ENCODE assay signal across 20 cellular contexts in the genomic region with DNA sequence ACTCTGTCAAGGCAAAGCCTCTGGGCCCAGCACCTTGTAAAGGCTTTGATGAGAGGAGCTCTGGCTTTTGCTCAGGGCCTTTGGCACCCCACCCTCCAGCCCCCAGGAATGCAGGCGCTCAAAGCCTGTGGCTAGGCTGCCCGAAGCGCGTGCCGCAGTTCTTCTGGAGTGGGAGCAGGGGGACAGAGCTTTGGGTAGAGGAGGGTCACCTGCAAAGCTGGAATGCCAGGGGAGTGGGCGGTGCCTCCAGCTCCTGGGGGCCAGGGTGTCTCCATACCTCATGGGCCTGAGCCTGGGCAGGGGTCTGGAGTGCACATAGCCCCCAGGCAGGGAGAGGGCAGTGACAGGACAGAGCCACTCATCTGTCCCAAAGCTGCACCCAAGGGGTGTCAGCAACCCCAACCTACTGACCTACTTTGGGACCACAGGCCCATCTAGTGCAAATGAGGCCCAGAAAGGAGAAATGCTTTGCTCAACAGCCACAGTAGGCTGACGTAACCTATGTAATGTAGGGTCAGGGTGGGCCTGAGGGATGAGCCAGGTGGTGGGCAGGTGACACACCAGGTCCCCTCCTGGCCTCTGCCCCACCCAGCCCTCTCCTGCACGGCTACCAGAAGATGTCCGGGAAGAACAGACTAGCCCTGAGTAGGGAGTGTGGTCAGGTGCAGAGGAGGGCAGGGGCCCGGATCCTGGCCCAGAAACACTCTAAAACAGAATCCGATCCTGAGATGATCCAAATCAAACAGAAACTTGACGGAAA. TPM values are rescaled to one million over a fixed set of nuclear protein-coding genes. Genes with fewer than 3 reads are reported as not detected.
A peak's percentile ranks its signal among the peaks of the same experiment; 100 is the strongest.
DNase-seq lines count a peak whose midpoint lies in the region; ATAC-seq, FAIRE-seq and TF ChIP-seq lines count a peak whose summit lies in the region.
"Had no signal": no experiment of that assay in that cellular context is flagged by ENCODE, and none has a peak within 500 bp of the region (broad histone marks: within the 10 kb centered on the region; RNA-seq: fewer than 3 reads in every experiment).

No MANE protein-coding gene starts in this region.

- H3K9me3 ChIP-seq in endothelial cell of umbilical vein (replicated peaks; ENCODE audit: control insufficient read depth, insufficient read depth, low read length) (no peaks in the 10 kb centered on the region), stomach (no peaks in the 10 kb centered on the region)
- H3K9me3 ChIP-seq: heart left ventricle, vagina had no signal

- peak; percentile 60 for DNase-seq in activated effector memory CD4-positive, alpha-beta T cell treated with anti-CD3 and anti-CD28 coated beads, Interleukin-2, amount 50 U/mL, for 16 hours
- DNase-seq in activated effector memory CD4-positive, alpha-beta T cell treated with Interleukin-2 at 50 U/mL for 16 hours = no peak
- DNase-seq in RWPE1 (ENCODE audit: low spot score) (no peak), endothelial cell of umbilical vein (ENCODE audit: low read depth, low spot score) (no peak), stomach (peak; percentile 23), NCI-H748 treated with DMSO at 0.1 percent for 48 hours (lab: John Stamatoyannopoulos, UW) (no peak), NCI-H1092 treated with DMSO at 0.1 percent for 48 hours (lab: John Stamatoyannopoulos, UW) (no peak)
- DNase-seq: ACHN; activated CD4-positive, alpha-beta T cell treated with anti-CD3 and anti-CD28 coated beads for 1 hour; CD8-positive, alpha-beta memory T cell; effector memory CD4-positive, alpha-beta T cell; heart left ventricle; Kasumi-1; NCI-H146; right cardiac atrium; SHP77 had no signal

- no peaks in the 10 kb centered on the region for H3K9me1 ChIP-seq in endothelial cell of umbilical vein (replicated peaks; ENCODE audit: control insufficient read depth, extremely low read depth, insufficient read depth, low read length)

- H2AFZ ChIP-seq in endothelial cell of umbilical vein (ENCODE audit: low read depth, low read length) = no peak overlapping the region

- no peaks in the 10 kb centered on the region for H4K20me1 ChIP-seq in endothelial cell of umbilical vein (replicated peaks; ENCODE audit: control insufficient read depth, extremely low read depth, insufficient read depth, low read length)

- TF ChIP-seq CTCF in RWPE1 (conservative IDR thresholded peaks at IDR 0.05; ENCODE audit: low read depth) (no peak), endothelial cell of umbilical vein (IDR thresholded peaks at IDR 0.05; ENCODE audit: extremely low read depth in 1 of 2, insufficient read depth in 1 of 2, low read depth in 1 of 2, low read length in 2 of 2) (no peak), stomach (IDR thresholded peaks at IDR 0.05) (no peak)

- 81 to 93% (median 85%) methylated on average over 12 of the region's 12 CpGs for WGBS in stomach, 5 donors

- H3K27me3 ChIP-seq in endothelial cell of umbilical vein (ENCODE audit: control insufficient read depth in 2 of 2, insufficient read depth in 2 of 2, low read length in 2 of 2) = no peaks in the 10 kb centered on the region
- no peaks in the 10 kb centered on the region for H3K27me3 ChIP-seq in stomach
- H3K27me3 ChIP-seq: cardiac muscle cell, heart left ventricle, vagina had no signal

- H3K36me3 ChIP-seq in endothelial cell of umbilical vein (ENCODE audit: control insufficient read depth in 2 of 2, extremely low read depth in 1 of 2, insufficient read depth in 2 of 2, low read length in 2 of 2) = no peaks in the 10 kb centered on the region
- peaks cover 0 to 7% (median 0%) of the 10 kb centered on the region in 4 donors for H3K36me3 ChIP-seq in stomach
- H3K36me3 ChIP-seq: cardiac muscle cell, heart left ventricle, vagina had no signal

- POLR2A ChIA-PET in RWPE1 (lab: Yijun Ruan, JAX; ENCODE audit: low non-redundant PET) (no interaction called here), endothelial cell of umbilical vein (lab: Charles Lee) (no interaction called here)

- peaks cover 6% of the 10 kb centered on the region for H3K79me2 ChIP-seq in endothelial cell of umbilical vein (ENCODE audit: control insufficient read depth, insufficient read depth, low read length)

- no peak for FAIRE-seq in endothelial cell of umbilical vein (lab: Jason Lieb, UNC)
- FAIRE-seq: keratinocyte had no signal

- intact Hi-C loops in endothelial cell of umbilical vein (cut with micrococcal nuclease) (no loop called here), stomach (cut with DNase I; ENCODE audit: low total_unique reads) (no loop called here)

- dilution Hi-C loops in endothelial cell of umbilical vein (cut with MboI; ENCODE audit: extremely low pct_ligation_motif_present, low sequenced_read_pairs) = no loop called here

- peak overlapping the region; percentile 69 for H3K27ac ChIP-seq in RWPE1
- no peak overlapping the region for H3K27ac ChIP-seq in endothelial cell of umbilical vein (ENCODE audit: insufficient read depth, low read depth, low read length)
- peak overlapping the region in 1 of 5 donors; percentile 84 for H3K27ac ChIP-seq in stomach
- H3K27ac ChIP-seq: cardiac muscle cell had no signal

- H3K4me1 ChIP-seq in endothelial cell of umbilical vein (ENCODE audit: control insufficient read depth, extremely low read depth, insufficient read depth, low read length) (peaks cover 15% of the 10 kb centered on the region), stomach (peaks cover 32 to 53% (median 40%) of the 10 kb centered on the region in 4 donors)

- H3K4me2 ChIP-seq in endothelial cell of umbilical vein (ENCODE audit: insufficient read depth, low read length) = no peak overlapping the region

- BruUV-seq in endothelial cell of umbilical vein (replicated peaks; lab: Mats Ljungman, UMichigan) = TSS peak; percentile 20

- H3K9ac ChIP-seq in endothelial cell of umbilical vein (replicated peaks; ENCODE audit: extremely low read depth, insufficient read depth, low read length) = no peak overlapping the region

- CTCF ChIA-PET in RWPE1 (lab: Yijun Ruan, JAX) (no interaction called here), endothelial cell of umbilical vein (lab: Charles Lee) (interaction anchor here (0.9 kb wide), 1 partner anchor 12 kb away, joined by 7 read pairs; no protein-coding TSS in a partner anchor)

- no peak for TF ChIP-seq EP300 in stomach (IDR thresholded peaks at IDR 0.05)

- H3K4me3 ChIP-seq in endothelial cell of umbilical vein (replicated peaks in 1 of 3; ENCODE audit: insufficient read depth in 1 of 3, low read depth in 1 of 3, low read length in 3 of 3) (no peak overlapping the region), stomach (peak overlapping the region in 1 of 4 donors; percentile 1)
- H3K4me3 ChIP-seq: cardiac muscle cell, heart left ventricle, vagina had no signal

- no peak for ATAC-seq in GM18505 (IDR thresholded peaks at IDR 0.05; ENCODE audit: unreplicated experiment)
- ATAC-seq: heart left ventricle, right cardiac atrium had no signal

- TF ChIP-seq POLR2A in endothelial cell of umbilical vein (IDR thresholded peaks at IDR 0.05; ENCODE audit: low read depth, low read length) = no peak
- no peak for TF ChIP-seq POLR2A in stomach (IDR thresholded peaks at IDR 0.05)
- TF ChIP-seq POLR2A in GM18505 (IDR thresholded peaks at IDR 0.05; ENCODE audit: borderline replicate concordance, extremely low read depth, insufficient read depth, insufficient read length) = no peak

TF ChIP-seq in endothelial cell of umbilical vein, 7 proteins besides CTCF, POLR2A, EP300 and RAD21:
- TF ChIP-seq JUN (IDR thresholded peaks at IDR 0.05; ENCODE audit: borderline replicate concordance, insufficient read depth, insufficient read length, low read depth) (no peak), FOS (IDR thresholded peaks at IDR 0.05; ENCODE audit: borderline replicate concordance, insufficient read depth, low read length) (no peak), POLR2AphosphoS5 (IDR thresholded peaks at IDR 0.05; ENCODE audit: insufficient read depth, low read depth, low read length) (no peak), MYC (IDR thresholded peaks at IDR 0.05; ENCODE audit: low read depth, low read length) (no peak), EZH2 (IDR thresholded peaks at IDR 0.05; ENCODE audit: borderline replicate concordance, low read depth, low read length, severe bottlenecking) (no peak), GATA2 (IDR thresholded peaks at IDR 0.05; ENCODE audit: insufficient read depth, insufficient read length, low read depth, low read length) (no peak)
- TF ChIP-seq, protein P1, sequence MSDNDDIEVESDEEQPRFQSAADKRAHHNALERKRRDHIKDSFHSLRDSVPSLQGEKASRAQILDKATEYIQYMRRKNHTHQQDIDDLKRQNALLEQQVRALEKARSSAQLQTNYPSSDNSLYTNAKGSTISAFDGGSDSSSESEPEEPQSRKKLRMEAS (IDR thresholded peaks at IDR 0.05; ENCODE audit: insufficient read depth, insufficient read length) = no peak

RNA-seq across cellular contexts. Expression of a gene that starts 2.2 kb away (rescaled TPM):
- total RNA-seq in endothelial cell of umbilical vein (5.9 and 10.1 TPM in 2 replicates), stomach (10 to 100 TPM in 4 of 5 donors, 1 to 10 TPM in 1; 7.6 to 24.3 (median 14.9) TPM)
- polyA plus RNA-seq in endothelial cell of umbilical vein (1.9 and 2.6 TPM in 2 replicates), stomach (10 to 100 TPM in 2 of 3 donors, 1 to 10 TPM in 1; 9.8 to 13.8 (median 12.1) TPM)
- polyA plus RNA-seq in endothelial cell of umbilical vein (2011; cell fraction: cytosol; rRNA removed) = 3.9 and 4.9 TPM in 2 replicates
- polyA plus RNA-seq in endothelial cell of umbilical vein (2011; cell fraction: nucleus; rRNA removed) = 19.0 and 26.6 TPM in 2 replicates
- 5.2 and 5.9 TPM in 2 replicates for polyA plus RNA-seq in endothelial cell of umbilical vein (2012)
- 1.7 and 1.8 TPM in 2 replicates for polyA minus RNA-seq in endothelial cell of umbilical vein
- 1.0 TPM for polyA minus RNA-seq in endothelial cell of umbilical vein (2011; cell fraction: cytosol; rRNA and poly(A)+ RNA removed)
- polyA minus RNA-seq in endothelial cell of umbilical vein (2011; cell fraction: nucleus; rRNA and poly(A)+ RNA removed) = 4.0 and 4.3 TPM in 2 replicates

RNA-seq across cellular contexts. Expression of a gene that starts 22.2 kb away (rescaled TPM):
- total RNA-seq in endothelial cell of umbilical vein (48.0 and 53.9 TPM in 2 replicates), stomach (100 to 1,000 TPM in 1 of 5 donors, 10 to 100 TPM in 3, 1 to 10 TPM in 1; 6.4 to 151 (median 25.0) TPM)
- polyA plus RNA-seq in endothelial cell of umbilical vein (75.5 and 83.7 TPM in 2 replicates), stomach (10 to 100 TPM in 1 of 3 donors, 1 to 10 TPM in 2; 8.7 to 17.1 (median 9.2) TPM)
- polyA plus RNA-seq in endothelial cell of umbilical vein (2011; cell fraction: cytosol; rRNA removed) = 44.4 and 47.8 TPM in 2 replicates
- 52.7 and 54.8 TPM in 2 replicates for polyA plus RNA-seq in endothelial cell of umbilical vein (2011; cell fraction: nucleus; rRNA removed)
- polyA plus RNA-seq in endothelial cell of umbilical vein (2012) = 20.7 and 27.0 TPM in 2 replicates
- polyA minus RNA-seq in endothelial cell of umbilical vein = 125 and 145 TPM in 2 replicates
- polyA minus RNA-seq in endothelial cell of umbilical vein (2011; cell fraction: cytosol; rRNA and poly(A)+ RNA removed) = 63.2 TPM
- 42.2 and 50.8 TPM in 2 replicates for polyA minus RNA-seq in endothelial cell of umbilical vein (2011; cell fraction: nucleus; rRNA and poly(A)+ RNA removed)

Comparison
In these comparisons a context has a peak if more than half of its experiments do, and no peak if none do; other contexts are left out.
1. DNase-seq: peak in activated effector memory CD4-positive, alpha-beta T cell treated with anti-CD3 and anti-CD28 coated beads, Interleukin-2, amount 50 U/mL, for 16 hours (single experiment) and stomach (single experiment); none in activated effector memory CD4-positive, alpha-beta T cell treated with Interleukin-2 at 50 U/mL for 16 hours (single experiment), RWPE1 (single experiment), endothelial cell of umbilical vein (single experiment), NCI-H748 treated with DMSO at 0.1 percent for 48 hours (single experiment) and NCI-H1092 treated with DMSO at 0.1 percent for 48 hours (single experiment).